Comparison of ENCODE assay signal across 1 cellular context in the genomic region with DNA sequence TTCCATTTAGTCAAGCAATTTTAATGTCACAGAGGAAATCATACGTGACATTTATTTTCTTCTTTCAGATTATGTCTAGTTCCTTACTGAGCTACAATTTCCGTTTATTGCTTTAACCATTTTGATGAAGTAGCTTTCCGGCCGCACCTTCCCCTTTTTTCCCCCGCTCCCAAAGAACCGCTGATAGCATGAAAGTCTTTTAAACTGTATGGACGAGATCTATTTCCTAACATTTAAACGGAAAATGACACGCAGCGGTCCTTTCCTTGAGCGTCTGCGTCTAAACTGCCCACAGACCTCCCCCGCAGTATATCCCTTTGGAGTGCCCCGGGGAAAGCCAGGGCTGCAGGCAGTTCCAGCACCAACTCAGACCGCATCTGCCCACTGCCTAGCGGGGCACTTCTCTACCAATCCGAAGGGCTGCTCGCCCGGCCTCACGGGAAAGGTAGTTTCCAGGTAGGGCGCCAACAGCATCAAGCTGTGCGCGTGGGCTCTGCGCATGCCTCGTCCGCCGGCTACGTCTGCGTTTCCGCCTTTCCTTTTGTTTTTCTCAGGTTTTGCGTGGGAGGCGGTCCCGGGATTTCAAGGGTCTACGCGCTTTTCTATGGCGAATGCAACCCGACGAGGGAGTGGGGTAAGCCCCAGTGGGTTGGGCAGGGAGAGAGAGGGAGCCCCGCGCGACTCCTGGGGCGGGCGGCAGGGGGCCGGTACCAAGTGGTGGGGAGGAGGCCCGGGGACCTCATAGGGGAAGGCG.
TF ChIP-seq lines count a peak whose summit lies in the region.

TSS of gene ZNF33A (plus strand) at position 526 of the 754 bp plus-strand sequence. CDS start 1,667 bp downstream, outside the sequence.

TF ChIP-seq in K562, 482 proteins besides CTCF, POLR2A, EP300 and RAD21 (continued from another document and continues in another):
- TF ChIP-seq, protein P1, sequence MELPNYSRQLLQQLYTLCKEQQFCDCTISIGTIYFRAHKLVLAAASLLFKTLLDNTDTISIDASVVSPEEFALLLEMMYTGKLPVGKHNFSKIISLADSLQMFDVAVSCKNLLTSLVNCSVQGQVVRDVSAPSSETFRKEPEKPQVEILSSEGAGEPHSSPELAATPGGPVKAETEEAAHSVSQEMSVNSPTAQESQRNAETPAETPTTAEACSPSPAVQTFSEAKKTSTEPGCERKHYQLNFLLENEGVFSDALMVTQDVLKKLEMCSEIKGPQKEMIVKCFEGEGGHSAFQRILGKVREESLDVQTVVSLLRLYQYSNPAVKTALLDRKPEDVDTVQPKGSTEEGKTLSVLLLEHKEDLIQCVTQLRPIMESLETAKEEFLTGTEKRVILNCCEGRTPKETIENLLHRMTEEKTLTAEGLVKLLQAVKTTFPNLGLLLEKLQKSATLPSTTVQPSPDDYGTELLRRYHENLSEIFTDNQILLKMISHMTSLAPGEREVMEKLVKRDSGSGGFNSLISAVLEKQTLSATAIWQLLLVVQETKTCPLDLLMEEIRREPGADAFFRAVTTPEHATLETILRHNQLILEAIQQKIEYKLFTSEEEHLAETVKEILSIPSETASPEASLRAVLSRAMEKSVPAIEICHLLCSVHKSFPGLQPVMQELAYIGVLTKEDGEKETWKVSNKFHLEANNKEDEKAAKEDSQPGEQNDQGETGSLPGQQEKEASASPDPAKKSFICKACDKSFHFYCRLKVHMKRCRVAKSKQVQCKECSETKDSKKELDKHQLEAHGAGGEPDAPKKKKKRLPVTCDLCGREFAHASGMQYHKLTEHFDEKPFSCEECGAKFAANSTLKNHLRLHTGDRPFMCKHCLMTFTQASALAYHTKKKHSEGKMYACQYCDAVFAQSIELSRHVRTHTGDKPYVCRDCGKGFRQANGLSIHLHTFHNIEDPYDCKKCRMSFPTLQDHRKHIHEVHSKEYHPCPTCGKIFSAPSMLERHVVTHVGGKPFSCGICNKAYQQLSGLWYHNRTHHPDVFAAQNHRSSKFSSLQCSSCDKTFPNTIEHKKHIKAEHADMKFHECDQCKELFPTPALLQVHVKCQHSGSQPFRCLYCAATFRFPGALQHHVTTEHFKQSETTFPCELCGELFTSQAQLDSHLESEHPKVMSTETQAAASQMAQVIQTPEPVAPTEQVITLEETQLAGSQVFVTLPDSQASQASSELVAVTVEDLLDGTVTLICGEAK (IDR thresholded peaks at IDR 0.05), result peak; percentile 50; the same call in 1 of the 2 replicates
- TF ChIP-seq, protein P1 (CRISPR knock-in tag; IDR thresholded peaks at IDR 0.05), result no peak
- no peak for TF ChIP-seq MXI1 (IDR thresholded peaks at IDR 0.05; ENCODE audit: low read depth, low read length)
- TF ChIP-seq ZNF583 (CRISPR knock-in tag; IDR thresholded peaks at IDR 0.05), result no peak
- TF ChIP-seq CBFA2T3 (IDR thresholded peaks at IDR 0.05), result no peak
- TF ChIP-seq HDAC1 (IDR thresholded peaks at IDR 0.05), result peak in 1 of 2 experiments; percentile 34; a peak in 1 of 4 replicates
- peak; percentile 50 for TF ChIP-seq CREM (IDR thresholded peaks at IDR 0.05; ENCODE audit: low read depth)
- no peak for TF ChIP-seq FOXJ2 (tag; IDR thresholded peaks at IDR 0.05)
- TF ChIP-seq SMAD1 (IDR thresholded peaks at IDR 0.05; ENCODE audit: low read depth, low read length, partially characterized antibody), result peak; percentile 23
- TF ChIP-seq DEAF1 (CRISPR knock-in tag; IDR thresholded peaks at IDR 0.05), result no peak
- TF ChIP-seq POLR2G (IDR thresholded peaks at IDR 0.05; ENCODE audit: low read depth, low read length), result peak; percentile 82; the same call in 1 of the 2 replicates
- peak; percentile 63; the same call in 1 of the 2 replicates for TF ChIP-seq CREB3L1 (IDR thresholded peaks at IDR 0.05; ENCODE audit: borderline replicate concordance, low read depth)
- no peak for TF ChIP-seq ZNF347 (CRISPR knock-in tag; IDR thresholded peaks at IDR 0.05; ENCODE audit: low read depth)
- TF ChIP-seq ARID3B (CRISPR knock-in tag; IDR thresholded peaks at IDR 0.05; ENCODE audit: borderline replicate concordance), result no peak
- TF ChIP-seq CCNT2 (IDR thresholded peaks at IDR 0.05; ENCODE audit: borderline replicate concordance, extremely low read depth, insufficient read length, low read depth, low read length), result no peak
- TF ChIP-seq ZNF507 (tag; conservative IDR thresholded peaks at IDR 0.05), result no peak
- TF ChIP-seq L3MBTL2 (IDR thresholded peaks at IDR 0.05), result no peak; the same call in 1 of the 2 replicates
- TF ChIP-seq ZFX (CRISPR knock-in tag; IDR thresholded peaks at IDR 0.05), result no peak
- TF ChIP-seq MTF1 (CRISPR knock-in tag; IDR thresholded peaks at IDR 0.05; ENCODE audit: borderline replicate concordance), result no peak
- TF ChIP-seq, protein P2, sequence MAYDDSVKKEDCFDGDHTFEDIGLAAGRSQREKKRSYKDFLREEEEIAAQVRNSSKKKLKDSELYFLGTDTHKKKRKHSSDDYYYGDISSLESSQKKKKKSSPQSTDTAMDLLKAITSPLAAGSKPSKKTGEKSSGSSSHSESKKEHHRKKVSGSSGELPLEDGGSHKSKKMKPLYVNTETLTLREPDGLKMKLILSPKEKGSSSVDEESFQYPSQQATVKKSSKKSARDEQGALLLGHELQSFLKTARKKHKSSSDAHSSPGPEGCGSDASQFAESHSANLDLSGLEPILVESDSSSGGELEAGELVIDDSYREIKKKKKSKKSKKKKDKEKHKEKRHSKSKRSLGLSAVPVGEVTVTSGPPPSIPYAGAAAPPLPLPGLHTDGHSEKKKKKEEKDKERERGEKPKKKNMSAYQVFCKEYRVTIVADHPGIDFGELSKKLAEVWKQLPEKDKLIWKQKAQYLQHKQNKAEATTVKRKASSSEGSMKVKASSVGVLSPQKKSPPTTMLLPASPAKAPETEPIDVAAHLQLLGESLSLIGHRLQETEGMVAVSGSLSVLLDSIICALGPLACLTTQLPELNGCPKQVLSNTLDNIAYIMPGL (CRISPR knock-in tag; IDR thresholded peaks at IDR 0.05), result no peak
- TF ChIP-seq POLR2AphosphoS5 (IDR thresholded peaks at IDR 0.05; ENCODE audit: control insufficient read depth, insufficient read depth, low read depth, low read length), result peak; percentile 28; the same call in 1 of the 2 replicates
- TF ChIP-seq, protein P3, sequence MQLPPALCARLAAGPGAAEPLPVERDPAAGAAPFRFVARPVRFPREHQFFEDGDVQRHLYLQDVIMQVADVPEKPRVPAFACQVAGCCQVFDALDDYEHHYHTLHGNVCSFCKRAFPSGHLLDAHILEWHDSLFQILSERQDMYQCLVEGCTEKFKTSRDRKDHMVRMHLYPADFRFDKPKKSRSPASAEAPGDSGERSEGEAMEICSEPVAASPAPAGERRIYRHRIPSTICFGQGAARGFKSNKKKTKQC (CRISPR knock-in tag; IDR thresholded peaks at IDR 0.05), result 0 out of 2 replicates have a peak, but pooled peaks have one; percentile 26
- no peak for TF ChIP-seq GATAD2B (IDR thresholded peaks at IDR 0.05; ENCODE audit: borderline replicate concordance)
- TF ChIP-seq EP400 (IDR thresholded peaks at IDR 0.05), result peak; percentile 90
- TF ChIP-seq RFX1 (IDR thresholded peaks at IDR 0.05), result no peak
- TF ChIP-seq CREB3 (tag; conservative IDR thresholded peaks at IDR 0.05; ENCODE audit: low read depth), result no peak
- no peak for TF ChIP-seq OTX1 (CRISPR knock-in tag; IDR thresholded peaks at IDR 0.05)
- no peak for TF ChIP-seq ZNF277 (CRISPR knock-in tag; IDR thresholded peaks at IDR 0.05; ENCODE audit: borderline replicate concordance)
- no peak for TF ChIP-seq FOXA1 (IDR thresholded peaks at IDR 0.05; ENCODE audit: borderline replicate concordance)
- TF ChIP-seq ZBTB5 (IDR thresholded peaks at IDR 0.05), result no peak
- TF ChIP-seq RFX5 (IDR thresholded peaks at IDR 0.05; ENCODE audit: low read depth, low read length), result no peak
- no peak for TF ChIP-seq HDAC3 (IDR thresholded peaks at IDR 0.05; ENCODE audit: borderline replicate concordance, partially characterized antibody)
- TF ChIP-seq SMARCA4 (IDR thresholded peaks at IDR 0.05), result peak; percentile 60
- 0 out of 2 replicates have a peak, but pooled peaks have one; percentile 16 for TF ChIP-seq DPF2 (IDR thresholded peaks at IDR 0.05)
